In genomic region chr4:25674386-25674785, GRCh38 we compare ENCODE assay signal across 26 cellular contexts. TPM values are rescaled to one million over a fixed set of nuclear protein-coding genes. Genes with fewer than 3 reads are reported as not detected.
"Had no signal": no experiment of that assay in that cellular context is flagged by ENCODE, and none has a peak within 500 bp of the region (broad histone marks: within the 10 kb centered on the region; RNA-seq: fewer than 3 reads in every experiment).

No MANE protein-coding gene starts in this region.

- H3K27me3 ChIP-seq: stomach, suprapubic skin, testis, thyroid gland, tibial artery, tibial nerve, transverse colon, upper lobe of left lung, upper lobe of right lung, uterus, vagina had no signal

- H3K36me3 ChIP-seq: stomach, suprapubic skin, thoracic aorta, tibial artery, tibial nerve, transverse colon, uterus, vagina had no signal

- DNase-seq: stimulated activated CD4-positive, alpha-beta T cell treated with anti-CD3 and anti-CD28 coated beads, Interleukin-2, amount 100 ng/mL, for 48 hours; stimulated activated CD4-positive, alpha-beta T cell treated with anti-CD3 and anti-CD28 coated beads, Interleukin-4, amount 100 ng/mL, for 1 hour; stimulated activated CD4-positive, alpha-beta T cell treated with anti-CD3 and anti-CD28 coated beads, Interleukin-4, amount 100 ng/mL, for 24 hours; stimulated activated CD4-positive, alpha-beta T cell treated with anti-CD3 and anti-CD28 coated beads, Interleukin-4, amount 100 ng/mL, for 4 hours; stimulated activated CD8-positive, alpha-beta memory T cell treated with anti-CD3 and anti-CD28 coated beads, Interleukin-4, amount 100 ng/mL, for 48 hours; stimulated activated naive B cell treated with anti-CD40 and anti-IgM and Interleukin-4, amounts not matched to agents 10 μg/mL and 1 μg/mL and 100 μg/mL, for 72 hours; stimulated activated naive CD4-positive, alpha-beta T cell; stimulated activated naive CD4-positive, alpha-beta T cell treated with Interleukin-2 at 50 U/mL for 16 hours; stimulated activated naive CD8-positive, alpha-beta T cell treated with anti-CD3 and anti-CD28 coated beads, Interleukin-15, amount 100 ng/mL, for 72 hours; stimulated activated naive CD8-positive, alpha-beta T cell treated with anti-CD3 and anti-CD28 coated beads, Interleukin-15, Interleukin-2, amounts not matched to agents 100 U/mL and 50 U/mL, for 24 hours; stomach; testis; thyroid gland; tibial artery; transverse colon; trophoblast cell; uterus had no signal

- ATAC-seq: stimulated activated effector memory CD8-positive, alpha-beta T cell treated with anti-CD3 and anti-CD28 coated beads, Interleukin-12 subunit alpha, Interleukin-12 subunit beta, amount 100 ng/mL, for 72 hours; stimulated activated memory B cell treated with anti-CD40 and anti-IgM and Interleukin-4, amounts not matched to agents 10 μg/mL and 1 μg/mL and 100 μg/mL, for 72 hours; stimulated activated naive B cell treated with anti-CD40 and anti-IgM and Interleukin-4, amounts not matched to agents 10 μg/mL and 1 μg/mL and 100 μg/mL, for 72 hours; stimulated activated naive CD8-positive, alpha-beta T cell treated with anti-CD3 and anti-CD28 coated beads, Interleukin-15, amount 100 ng/mL, for 72 hours; stimulated activated naive CD8-positive, alpha-beta T cell treated with anti-CD3 and anti-CD28 coated beads, Interleukin-15, Interleukin-2, amounts not matched to agents 100 U/mL and 50 U/mL, for 24 hours; upper lobe of right lung had no signal

- H3K4me3 ChIP-seq: stomach, suprapubic skin, testis, thoracic aorta, thyroid gland, tibial artery, tibial nerve, transverse colon, upper lobe of left lung, upper lobe of right lung, uterus, vagina had no signal

RNA-seq across cellular contexts. Expression of gene SLC34A2, which starts 18.7 kb away (rescaled TPM):
- total RNA-seq: subcutaneous adipose tissue, thoracic aorta, tibial nerve, transverse colon, vagina had no signal
